In genomic region chr17:79800325-79801155, GRCh38 we compare ENCODE assay signal across 8 cellular contexts. TPM values are rescaled to one million over a fixed set of nuclear protein-coding genes. Genes with fewer than 3 reads are reported as not detected.
A peak's percentile ranks its signal among the peaks of the same experiment; 100 is the strongest.
DNase-seq lines count a peak whose midpoint lies in the region; ATAC-seq and TF ChIP-seq lines count a peak whose summit lies in the region.

No MANE protein-coding gene starts in this region.

- no peak for ATAC-seq in left ventricle myocardium superior
- no peak for ATAC-seq in GM21786 (IDR thresholded peaks at IDR 0.05; ENCODE audit: unreplicated experiment)
- no peak for ATAC-seq in HG02610 (IDR thresholded peaks at IDR 0.05; ENCODE audit: unreplicated experiment)
- no peak for ATAC-seq in HG03139 (IDR thresholded peaks at IDR 0.05; ENCODE audit: unreplicated experiment)

- no peak for TF ChIP-seq CTCF in cardiac muscle cell (IDR thresholded peaks at IDR 0.05; ENCODE audit: low read depth, low read length)

- peaks cover 30% of the 10 kb centered on the region for H3K27me3 Mint-ChIP-seq in activated naive CD8-positive, alpha-beta T cell

- H3K9me3 ChIP-seq in cardiac muscle cell (ENCODE audit: low read depth): no peaks in the 10 kb centered on the region
- no peaks in the 10 kb centered on the region for H3K9me3 ChIP-seq in mucosa of rectum (ENCODE audit: control insufficient read depth in 2 of 2, low read length in 2 of 2)

- H3K27ac Mint-ChIP-seq in activated naive CD8-positive, alpha-beta T cell: no peak overlapping the region

- peaks cover 3% of the 10 kb centered on the region for H3K4me1 ChIP-seq in cardiac muscle cell (ENCODE audit: low read depth)
- peaks cover 31 to 37% of the 10 kb centered on the region in 2 donors for H3K4me1 ChIP-seq in mucosa of rectum (ENCODE audit: control insufficient read depth in 2 of 2, insufficient read depth in 2 of 2, low read length in 2 of 2)

- H3K4me3 ChIP-seq in cardiac muscle cell: peak overlapping the region; percentile 22
- H3K4me3 ChIP-seq in mucosa of rectum (ENCODE audit: low read length in 2 of 2): peak overlapping the region; percentile 41 to 65

- H3K9me3 Mint-ChIP-seq in activated naive CD8-positive, alpha-beta T cell (ENCODE audit: low read depth): no peaks in the 10 kb centered on the region

- H3K36me3 ChIP-seq in cardiac muscle cell: no peaks in the 10 kb centered on the region
- H3K36me3 ChIP-seq in mucosa of rectum (ENCODE audit: control insufficient read depth in 2 of 2, insufficient read depth in 2 of 2, low read length in 2 of 2): no peaks in the 10 kb centered on the region

- intact Hi-C loops in left ventricle myocardium superior (cut with micrococcal nuclease): no loop called here

- H3K27ac ChIP-seq in cardiac muscle cell (no peak overlapping the region), mucosa of rectum (ENCODE audit: low read depth in 2 of 2, low read length in 2 of 2) (no peak overlapping the region)

- H3K27me3 ChIP-seq in cardiac muscle cell (peaks cover 85% of the 10 kb centered on the region), mucosa of rectum (ENCODE audit: control insufficient read depth in 2 of 2, insufficient read depth in 2 of 2, low read length in 2 of 2) (peaks cover 74% of the 10 kb centered on the region in 2 donors)

- H3K4me1 Mint-ChIP-seq in activated naive CD8-positive, alpha-beta T cell (ENCODE audit: low read depth): peaks cover 50% of the 10 kb centered on the region

- peak overlapping the region; percentile 89 for H3K4me3 Mint-ChIP-seq in activated naive CD8-positive, alpha-beta T cell

- peak in 1 of 2 donors; percentile 63 for DNase-seq in cardiac muscle cell (ENCODE audit: low read depth in 1 of 2, low spot score in 1 of 2)
- no peak for DNase-seq in left ventricle myocardium superior
- DNase-seq in NCI-H345 (lab: John Stamatoyannopoulos, UW): peak; percentile 47

- no peaks in the 10 kb centered on the region for H3K36me3 Mint-ChIP-seq in activated naive CD8-positive, alpha-beta T cell

- peak overlapping the region in 1 of 2 donors; percentile 31 for H3K9ac ChIP-seq in mucosa of rectum (ENCODE audit: low read depth in 1 of 2, low read length in 2 of 2)

RNA-seq across cellular contexts. Expression of gene CBX8, which starts 3.7 kb away (rescaled TPM):
- total RNA-seq in cardiac muscle cell: 16.7 and 20.3 TPM in 2 replicates
- polyA plus RNA-seq in cardiac muscle cell: 8.2 and 13.8 TPM in 2 replicates
- total RNA-seq in left ventricle myocardium superior: 8.2 TPM

RNA-seq across cellular contexts. Expression of gene CBX2, which starts 22.6 kb away (rescaled TPM):
- total RNA-seq in cardiac muscle cell (35.3 and 51.1 TPM in 2 replicates), left ventricle myocardium superior (2.9 TPM)
- polyA plus RNA-seq in cardiac muscle cell: 25.8 and 28.8 TPM in 2 replicates

RNA-seq across cellular contexts. Expression of gene CBX4, which starts 38.7 kb away (rescaled TPM):
- total RNA-seq in cardiac muscle cell (78.2 and 91.6 TPM in 2 replicates), left ventricle myocardium superior (27.4 TPM)
- polyA plus RNA-seq in cardiac muscle cell: 43.6 and 51.9 TPM in 2 replicates
